20 cellular contexts compared by ENCODE assay signal in genomic region chr15:75570119-75570518, GRCh38. TPM values are rescaled to one million over a fixed set of nuclear protein-coding genes. Genes with fewer than 3 reads are reported as not detected.
DNase-seq lines count a peak whose midpoint lies in the region; ATAC-seq, FAIRE-seq and TF ChIP-seq lines count a peak whose summit lies in the region.
"Had no signal": no experiment of that assay in that cellular context is flagged by ENCODE, and none has a peak within 500 bp of the region (broad histone marks: within the 10 kb centered on the region; RNA-seq: fewer than 3 reads in every experiment).

No MANE protein-coding gene starts in this region.

- H3K27me3 Mint-ChIP-seq in astrocyte (ENCODE audit: low read depth, unreplicated experiment) = no peaks in the 10 kb centered on the region
- H3K27me3 Mint-ChIP-seq: IgD-negative memory B cell had no signal

- H3K9me3 ChIP-seq in astrocyte (ENCODE audit: insufficient read depth, low read depth, low read length) (no peaks in the 10 kb centered on the region), hepatocyte (ENCODE audit: low read depth) (no peaks in the 10 kb centered on the region)
- H3K9me3 ChIP-seq: A549 had no signal

- peaks cover 4% of the 10 kb centered on the region for H3K36me3 Mint-ChIP-seq in astrocyte (ENCODE audit: low read depth, unreplicated experiment)

- H3K9ac ChIP-seq in astrocyte (ENCODE audit: low read length) = no peak overlapping the region
- H3K9ac ChIP-seq: GM23248 had no signal

- WGBS in hepatocyte (ENCODE audit: low lambda C conversion rate, missing lambda C conversion rate) = 86% methylated on average over 3 of the region's 3 CpGs

- TF ChIP-seq CTCF in astrocyte (IDR thresholded peaks at IDR 0.05; ENCODE audit: insufficient read depth, low read depth, low read length) (no peak), fibroblast of the aortic adventitia (IDR thresholded peaks at IDR 0.05; ENCODE audit: insufficient read depth, low read length) (no peak), hepatocyte (IDR thresholded peaks at IDR 0.05; ENCODE audit: poor library complexity) (no peak)

- H3K4me3 Mint-ChIP-seq in astrocyte (ENCODE audit: unreplicated experiment) = no peak overlapping the region
- H3K4me3 Mint-ChIP-seq: IgD-negative memory B cell had no signal

- peaks cover 19% of the 10 kb centered on the region for H3K4me1 Mint-ChIP-seq in astrocyte (ENCODE audit: low read depth, unreplicated experiment)

- H4K20me1 ChIP-seq in astrocyte (ENCODE audit: insufficient read depth, low read length) (peaks cover 84% of the 10 kb centered on the region), hepatocyte (ENCODE audit: insufficient read depth, poor library complexity, severe bottlenecking) (peaks cover 31% of the 10 kb centered on the region)

- peaks cover 2% of the 10 kb centered on the region for H3K9me3 Mint-ChIP-seq in astrocyte (ENCODE audit: unreplicated experiment)
- H3K9me3 Mint-ChIP-seq: IgD-negative memory B cell had no signal

- H3K4me1 ChIP-seq in astrocyte (ENCODE audit: insufficient read depth, low read length) (peaks cover 6% of the 10 kb centered on the region), hepatocyte (ENCODE audit: insufficient read depth) (peaks cover 11% of the 10 kb centered on the region)

- H3K27ac ChIP-seq in astrocyte (ENCODE audit: low read depth, low read length) (no peak overlapping the region), hepatocyte (no peak overlapping the region)
- H3K27ac ChIP-seq: A549, GM23248, HL-60 had no signal

- H2AFZ ChIP-seq in astrocyte (ENCODE audit: low read depth, low read length) (no peak overlapping the region), hepatocyte (no peak overlapping the region)
- H2AFZ ChIP-seq: GM23248 had no signal

- H3K27me3 ChIP-seq in astrocyte (ENCODE audit: insufficient read depth, low read length) = no peaks in the 10 kb centered on the region
- no peaks in the 10 kb centered on the region for H3K27me3 ChIP-seq in hepatocyte

- H3K4me3 ChIP-seq in astrocyte (ENCODE audit: insufficient read depth, low read depth, low read length) (no peak overlapping the region), fibroblast of the aortic adventitia (ENCODE audit: low read depth, low read length) (no peak overlapping the region), hepatocyte (no peak overlapping the region)
- H3K4me3 ChIP-seq: A549, GM23248 had no signal

- H3K36me3 ChIP-seq in astrocyte (ENCODE audit: insufficient read depth, low read length) (no peaks in the 10 kb centered on the region), hepatocyte (replicated peaks; ENCODE audit: insufficient read depth, low read depth) (no peaks in the 10 kb centered on the region)

- H3K4me2 ChIP-seq in astrocyte (ENCODE audit: low read length) = no peak overlapping the region
- no peak overlapping the region for H3K4me2 ChIP-seq in hepatocyte
- H3K4me2 ChIP-seq: A549 had no signal

- no peak for FAIRE-seq in astrocyte (lab: Jason Lieb, UNC)
- FAIRE-seq: A549, GM12892, HTR-8/SVneo had no signal

- H3K79me2 ChIP-seq in astrocyte (ENCODE audit: insufficient read depth, low read length) (peaks cover 95% of the 10 kb centered on the region), hepatocyte (peaks cover 97% of the 10 kb centered on the region)

- H3K9me2 ChIP-seq in hepatocyte (replicated peaks; ENCODE audit: insufficient read depth) = no peaks in the 10 kb centered on the region

- no peak for ATAC-seq in GM18868 (IDR thresholded peaks at IDR 0.05; ENCODE audit: unreplicated experiment)
- ATAC-seq: A549 had no signal

- peak overlapping the region; percentile 47 for H3K27ac Mint-ChIP-seq in astrocyte (ENCODE audit: unreplicated experiment)
- H3K27ac Mint-ChIP-seq: IgD-negative memory B cell had no signal

- DNase-seq in EH (ENCODE audit: low read depth) (peak; percentile 36), astrocyte (ENCODE audit: low read depth) (no peak), fibroblast of the aortic adventitia (ENCODE audit: low read depth) (peak; percentile 30), putamen (ENCODE audit: low spot score) (peak; percentile 9), SK-N-DZ (ENCODE audit: low spot score) (no peak), hepatocyte (ENCODE audit: low spot score) (no peak)
- DNase-seq in activated CD8-positive, alpha-beta memory T cell treated with anti-CD3 and anti-CD28 coated beads for 24 hours = no peak
- DNase-seq: C1 segment of cervical spinal cord; DND-41; GM23248; NCI-H187; NCI-H446; NK-92 treated with Interleukin-12 subunit alpha and Interleukin-12 subunit beta, amount 100 ng/mL, for 24 hours; SIG-M5 had no signal

RNA-seq across cellular contexts. Expression of gene PTPN9, which starts 9.0 kb away (rescaled TPM):
- total RNA-seq in astrocyte (34.7 and 37.5 TPM in 2 replicates), fibroblast of the aortic adventitia (ENCODE audit: low replicate concordance) (14.4 and 24.0 TPM in 2 replicates), hepatocyte (24.0 and 27.4 TPM in 2 replicates)
- polyA plus RNA-seq in SK-N-DZ (2014; cell fraction: cytosol; rRNA removed) = 14.2 TPM in 2 replicates
- 6.8 and 7.6 TPM in 2 replicates for polyA plus RNA-seq in SK-N-DZ (2014; cell fraction: nucleus; rRNA removed)
- 19.6 and 23.3 TPM in 2 replicates for polyA plus RNA-seq in hepatocyte

RNA-seq across cellular contexts. Expression of gene SNUPN, which starts 55.4 kb away (rescaled TPM):
- 15.9 and 17.0 TPM in 2 replicates for total RNA-seq in astrocyte
- 41.5 and 43.3 TPM in 2 replicates for total RNA-seq in fibroblast of the aortic adventitia (ENCODE audit: low replicate concordance)
- polyA plus RNA-seq in SK-N-DZ (2014; cell fraction: cytosol; rRNA removed) = 24.8 and 29.2 TPM in 2 replicates
- 13.8 and 15.6 TPM in 2 replicates for polyA plus RNA-seq in SK-N-DZ (2014; cell fraction: nucleus; rRNA removed)
- total RNA-seq in hepatocyte = 25.2 and 25.6 TPM in 2 replicates
- polyA plus RNA-seq in hepatocyte = 28.8 and 33.2 TPM in 2 replicates

Comparison
In these comparisons a context has a peak if more than half of its experiments do, and no peak if none do; other contexts are left out.
1. DNase-seq: peak in EH (single experiment), fibroblast of the aortic adventitia (single experiment) and putamen (single experiment); none in astrocyte (single experiment), SK-N-DZ (single experiment), hepatocyte (single experiment) and activated CD8-positive, alpha-beta memory T cell treated with anti-CD3 and anti-CD28 coated beads for 24 hours (single experiment).